8 cellular contexts compared by ENCODE assay signal in the genomic region with DNA sequence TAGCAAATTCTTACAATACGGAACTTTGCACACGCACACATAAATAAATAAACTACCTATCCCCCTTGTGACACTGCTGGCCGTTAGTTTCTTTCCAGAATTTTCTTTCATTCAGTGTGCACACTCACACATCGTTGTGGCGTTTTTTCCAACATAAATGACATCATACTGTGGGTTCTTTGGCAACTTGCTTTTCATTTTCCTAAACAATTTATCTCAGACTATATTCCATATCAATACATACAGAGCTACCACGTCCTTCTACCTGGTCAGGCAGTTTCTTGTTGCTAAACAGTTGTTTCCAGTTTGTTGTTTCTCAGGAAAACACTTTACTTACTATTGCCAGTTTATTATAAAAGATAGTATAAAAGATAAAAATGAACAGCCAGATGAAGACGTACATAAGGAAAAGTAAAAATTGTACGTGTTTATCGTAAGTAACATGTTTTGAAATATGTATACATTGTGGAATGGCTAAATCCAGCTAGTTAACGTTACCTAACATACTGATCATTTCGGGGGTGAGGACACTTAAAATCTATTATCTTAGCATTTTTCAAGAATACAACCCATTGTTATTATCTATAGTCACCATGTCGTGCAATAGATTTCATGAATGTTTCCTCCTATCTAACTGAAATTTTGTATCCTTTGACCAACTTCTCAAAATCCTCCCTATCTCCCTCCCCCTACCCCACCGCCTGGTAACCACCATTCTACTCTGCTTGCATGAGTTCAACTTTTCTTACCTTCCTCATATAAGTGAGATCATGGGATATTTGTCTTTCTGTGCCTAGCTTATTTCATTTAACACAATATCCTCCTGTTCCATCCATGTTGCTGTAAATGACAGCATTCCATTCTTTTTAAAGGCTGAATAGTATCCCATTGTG. TPM values are rescaled to one million over a fixed set of nuclear protein-coding genes. Genes with fewer than 3 reads are reported as not detected.
DNase-seq lines count a peak whose midpoint lies in the region; ATAC-seq and TF ChIP-seq lines count a peak whose summit lies in the region.

No MANE protein-coding gene starts in this region.

- WGBS in prostate gland: 52% methylated on average over 13 of the region's 13 CpGs

- H3K4me3 ChIP-seq in RWPE2 (ENCODE audit: severe bottlenecking): peak overlapping the region; percentile 32
- H3K4me3 ChIP-seq in prostate gland: peak overlapping the region; percentile 32 to 93

- ATAC-seq in RWPE2 (ENCODE audit: low read depth) (no peak), HG03521 (IDR thresholded peaks at IDR 0.05; ENCODE audit: unreplicated experiment) (no peak)

- intact Hi-C loops in prostate gland (cut with DNase I): no loop called here

- H3K27ac ChIP-seq in RWPE2 (ENCODE audit: poor library complexity, severe bottlenecking) (peak overlapping the region; percentile 78), epithelial cell of prostate (peak overlapping the region; percentile 95), prostate gland (peak overlapping the region; percentile 96 to 97)

- peaks cover 13% of the 10 kb centered on the region for H3K4me1 ChIP-seq in RWPE2 (ENCODE audit: insufficient read depth, poor library complexity, severe bottlenecking)
- H3K4me1 ChIP-seq in prostate gland (replicated peaks): no peaks in the 10 kb centered on the region

- in situ Hi-C loops in G401 (cut with HindIII; ENCODE audit: low sequenced_read_pairs): no loop called here

- no peaks in the 10 kb centered on the region for H3K9me3 ChIP-seq in RWPE2 (ENCODE audit: severe bottlenecking)
- no peaks in the 10 kb centered on the region for H3K9me3 ChIP-seq in prostate gland

- DNase-seq in G401 (ENCODE audit: low spot score) (peak; percentile 8), RWPE2 (ENCODE audit: low spot score) (no peak), epithelial cell of prostate (ENCODE audit: low read depth, low spot score) (no peak), prostate gland (ENCODE audit: low spot score) (no peak), NCI-H1436 (lab: John Stamatoyannopoulos, UW) (no peak), hepatic stellate cell (ENCODE audit: low spot score) (no peak)
- DNase-seq in effector CD4-positive, alpha-beta T cell: no peak

- TF ChIP-seq POLR2A in prostate gland (IDR thresholded peaks at IDR 0.05): no peak

- H3K27me3 ChIP-seq in RWPE2 (ENCODE audit: insufficient read depth, poor library complexity, severe bottlenecking) (no peaks in the 10 kb centered on the region), prostate gland (replicated peaks; ENCODE audit: insufficient read depth) (no peaks in the 10 kb centered on the region)

- H3K36me3 ChIP-seq in RWPE2 (ENCODE audit: low read depth) (peaks cover 17% of the 10 kb centered on the region), prostate gland (no peaks in the 10 kb centered on the region)

- TF ChIP-seq CTCF in RWPE2 (IDR thresholded peaks at IDR 0.05; ENCODE audit: poor library complexity, severe bottlenecking) (no peak), prostate gland (IDR thresholded peaks at IDR 0.05) (no peak)

RNA-seq across cellular contexts. Expression of gene TP53RK, which starts 1.2 kb away (rescaled TPM):
- total RNA-seq in G401 (2014; rRNA removed; shearing (Covaris generic)): 24.4 and 25.2 TPM in 2 replicates
- 10 to 100 TPM; 23.2 to 29.6 TPM for total RNA-seq in prostate gland

RNA-seq across cellular contexts. Expression of gene SLC2A10, which starts 19.0 kb away (rescaled TPM):
- total RNA-seq in G401 (2014; rRNA removed; shearing (Covaris generic)): 2.4 and 3.4 TPM in 2 replicates
- total RNA-seq in prostate gland: 10 to 100 TPM; 49.8 to 54.9 TPM

RNA-seq across cellular contexts. Expression of gene SLC13A3, which starts 39.2 kb away (rescaled TPM):
- total RNA-seq in G401 (2014; rRNA removed; shearing (Covaris generic)): not detected in 2 replicates
- total RNA-seq in prostate gland: 10 to 100 TPM; 10.5 to 16.9 TPM

Comparison
In these comparisons a context has a peak if more than half of its experiments do, and no peak if none do; other contexts are left out.
1. RNA of gene SLC2A10, which starts 19.0 kb away (total RNA-seq): 49.8 to 54.9 TPM in prostate gland; 2.4 to 3.4 TPM in G401; every median in the first group is over 10 times any median in the second.
2. RNA of gene SLC13A3, which starts 39.2 kb away (total RNA-seq): 10.5 to 16.9 TPM in prostate gland; not detected in G401; every median in the first group is over 10 times any median in the second.
3. Peak in every context shown above with its lines, with median percentiles within 50 percentile points of each other: H3K27ac ChIP-seq.